Comparison of ENCODE assay signal across 15 cellular contexts in genomic region chr3:98532709-98533571, GRCh38. TPM values are rescaled to one million over a fixed set of nuclear protein-coding genes. Genes with fewer than 3 reads are reported as not detected.
DNase-seq lines count a peak whose midpoint lies in the region; ATAC-seq and TF ChIP-seq lines count a peak whose summit lies in the region.
"Had no signal": no experiment of that assay in that cellular context is flagged by ENCODE, and none has a peak within 500 bp of the region (broad histone marks: within the 10 kb centered on the region; RNA-seq: fewer than 3 reads in every experiment).

No MANE protein-coding gene starts in this region.

- no peaks in the 10 kb centered on the region for H3K9me3 ChIP-seq in mononuclear cell (ENCODE audit: low read depth, low read length)
- H3K9me3 ChIP-seq in GM23248 (ENCODE audit: low read depth): no peaks in the 10 kb centered on the region

- no peaks in the 10 kb centered on the region for H3K27me3 ChIP-seq in GM06990 (replicated peaks; ENCODE audit: control insufficient read depth, insufficient read depth, low read length)
- H3K27me3 ChIP-seq in mononuclear cell (ENCODE audit: insufficient read depth, low read length): no peaks in the 10 kb centered on the region
- peaks cover 18% of the 10 kb centered on the region; the same call in 1 of the 2 replicates for H3K27me3 ChIP-seq in GM23248 (replicated peaks; ENCODE audit: insufficient read depth)

- H3K36me3 Mint-ChIP-seq in activated B cell treated with CpG ODN at 0.5 μM for 24 hours (ENCODE audit: low read depth): no peaks in the 10 kb centered on the region

- in situ Hi-C loops in GM23248 (cut with MboI): no loop called here

- no peaks in the 10 kb centered on the region for H3F3A ChIP-seq in GM23248 (ENCODE audit: insufficient read depth)

- no peak overlapping the region for H3K4me2 ChIP-seq in GM23248 (ENCODE audit: unreplicated experiment)

- H4K20me1 ChIP-seq in GM23248 (ENCODE audit: insufficient read depth): no peaks in the 10 kb centered on the region

- H3K4me3 Mint-ChIP-seq in activated B cell treated with CpG ODN at 0.5 μM for 24 hours: peak overlapping the region; percentile 65
- H3K4me3 Mint-ChIP-seq: dendritic cell treated with granulocyte-macrophage colony-stimulating factor and Interleukin-4, amounts not matched to agents 40 ng/mL and 50 ng/mL, for 4 days had no signal

- no peak for TF ChIP-seq CTCF in GM06990 (IDR thresholded peaks at IDR 0.05; ENCODE audit: insufficient read depth, low read length, poor library complexity, severe bottlenecking)
- no peak for TF ChIP-seq CTCF in activated B cell treated with CpG ODN at 0.5 μM for 24 hours (IDR thresholded peaks at IDR 0.05)

- peak; percentile 40 for TF ChIP-seq POLR2A in GM18526 (IDR thresholded peaks at IDR 0.05; ENCODE audit: extremely low read depth, insufficient read length)

- H3K4me1 Mint-ChIP-seq in activated B cell treated with CpG ODN at 0.5 μM for 24 hours: peaks cover 29% of the 10 kb centered on the region

- H3K36me3 ChIP-seq in GM06990 (ENCODE audit: control insufficient read depth, insufficient read depth, low read length) (peaks cover 3% of the 10 kb centered on the region; the same call in 1 of the 2 replicates), GM23248 (ENCODE audit: low read depth) (no peaks in the 10 kb centered on the region)

- intact Hi-C loops in activated B cell treated with CpG ODN at 0.5 μM for 24 hours (cut with micrococcal nuclease): no loop called here

- H3K79me2 ChIP-seq in GM23248 (ENCODE audit: insufficient read depth): no peaks in the 10 kb centered on the region

- no peak overlapping the region for H2AFZ ChIP-seq in GM23248

- no peaks in the 10 kb centered on the region for H3K27me3 Mint-ChIP-seq in activated B cell treated with CpG ODN at 0.5 μM for 24 hours

- POLR2A ChIA-PET in activated B cell treated with CpG ODN at 0.5 μM for 24 hours (lab: Charles Lee): interaction anchor here (0.6 to 2.1 kb wide), 6 partner anchors 11 to 1731 kb away, joined by 3 to 11 read pairs (median 6); partner anchors contain the start of gene CLDND1

- DNase-seq in GM06990 (ENCODE audit: extremely low read depth, insufficient read length) (no peak), activated B cell treated with CpG ODN at 0.5 μM for 24 hours (no peak), GM23248 (no peak)
- DNase-seq: KG1, NCI-H1417, NCI-H345, trophoblast cell had no signal

- H3K4me3 ChIP-seq in GM06990 (replicated peaks; ENCODE audit: low read depth, low read length) (peak overlapping the region; percentile 86), mononuclear cell (ENCODE audit: low read length) (peak overlapping the region; percentile 4), GM23248 (no peak overlapping the region)

- H3K9ac ChIP-seq in GM23248: no peak overlapping the region

- H3K4me1 ChIP-seq in mononuclear cell (ENCODE audit: insufficient read depth, low read length) (no peaks in the 10 kb centered on the region), GM23248 (ENCODE audit: insufficient read depth) (no peaks in the 10 kb centered on the region)

- H3K9me2 ChIP-seq in GM23248 (ENCODE audit: insufficient read depth): no peaks in the 10 kb centered on the region

- no peaks in the 10 kb centered on the region for H3K9me3 Mint-ChIP-seq in activated B cell treated with CpG ODN at 0.5 μM for 24 hours
- H3K9me3 Mint-ChIP-seq: dendritic cell treated with granulocyte-macrophage colony-stimulating factor and Interleukin-4, amounts not matched to agents 40 ng/mL and 50 ng/mL, for 4 days had no signal

- no peak overlapping the region for H3K27ac ChIP-seq in GM23248
- H3K27ac ChIP-seq: C4-2B had no signal

- peak overlapping the region; percentile 27 for H3K27ac Mint-ChIP-seq in activated B cell treated with CpG ODN at 0.5 μM for 24 hours
- H3K27ac Mint-ChIP-seq: dendritic cell treated with granulocyte-macrophage colony-stimulating factor and Interleukin-4, amounts not matched to agents 40 ng/mL and 50 ng/mL, for 4 days had no signal

- 79 to 82% methylated on average over 6 of the region's 6 CpGs for WGBS in GM23248 (ENCODE audit: low coverage in 1 of 2, low lambda C conversion rate in 2 of 2, missing lambda C conversion rate in 2 of 2), 2 experiments

- ATAC-seq in activated B cell treated with CpG ODN at 0.5 μM for 24 hours (ENCODE audit: low read depth) (no peak), HG02981 (IDR thresholded peaks at IDR 0.05; ENCODE audit: unreplicated experiment) (no peak), GM21619 (IDR thresholded peaks at IDR 0.05; ENCODE audit: unreplicated experiment) (no peak)

- CTCF ChIA-PET in activated B cell treated with CpG ODN at 0.5 μM for 24 hours (lab: Charles Lee): no interaction called here

RNA-seq across cellular contexts. Expression of gene GPR15, which starts 1.2 kb away (rescaled TPM):
- total RNA-seq in activated B cell treated with CpG ODN at 0.5 μM for 24 hours (3.7 and 4.5 TPM in 2 replicates), mononuclear cell (40.1 TPM)
- not detected in 2 replicates for total RNA-seq in GM23248 (2014; rRNA removed; shearing (Covaris generic))
- not detected in 2 replicates for polyA plus RNA-seq in GM23248 (2016; fragmentation: Nextera tagmentation; extraction: Ambion mirVana)
- total RNA-seq: myocyte, pulmonary artery endothelial cell had no signal

RNA-seq across cellular contexts. Expression of gene CLDND1, which starts 10.2 kb away (rescaled TPM):
- total RNA-seq in activated B cell treated with CpG ODN at 0.5 μM for 24 hours (133 and 140 TPM in 2 replicates), mononuclear cell (187 TPM)
- total RNA-seq in GM23248 (2014; rRNA removed; shearing (Covaris generic)): 46.4 and 51.3 TPM in 2 replicates
- 59.2 and 60.7 TPM in 2 replicates for polyA plus RNA-seq in GM23248 (2016; fragmentation: Nextera tagmentation; extraction: Ambion mirVana)

RNA-seq across cellular contexts. Expression of gene OR5K2, which starts 35.5 kb away (rescaled TPM):
- total RNA-seq in activated B cell treated with CpG ODN at 0.5 μM for 24 hours (not detected in 2 replicates), mononuclear cell (not detected)
- total RNA-seq in GM23248 (2014; rRNA removed; shearing (Covaris generic)): not detected in 2 replicates
- not detected in 2 replicates for polyA plus RNA-seq in GM23248 (2016; fragmentation: Nextera tagmentation; extraction: Ambion mirVana)
- total RNA-seq: myocyte, pulmonary artery endothelial cell had no signal
